Comparison of ENCODE assay signal across 23 cellular contexts in the genomic region with DNA sequence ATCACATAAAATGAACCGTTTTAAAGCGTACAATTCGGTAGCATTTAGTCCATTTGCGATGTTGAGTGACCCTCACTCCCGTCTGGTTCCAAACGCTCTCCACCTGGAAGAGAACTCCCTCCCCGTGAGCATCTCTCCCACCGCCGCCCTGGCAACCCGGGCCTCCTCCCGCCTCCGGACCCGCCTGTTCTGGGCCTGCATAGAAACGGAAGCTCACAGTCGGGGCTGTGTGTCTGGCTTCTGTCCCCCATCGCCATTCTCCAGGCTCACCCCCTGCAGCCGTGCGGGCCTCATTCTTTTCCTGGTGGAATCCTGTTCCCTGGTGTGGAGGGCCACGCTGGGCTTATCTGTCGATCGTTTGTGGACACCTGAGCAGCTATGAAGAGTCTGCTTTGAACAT. TPM values are rescaled to one million over a fixed set of nuclear protein-coding genes. Genes with fewer than 3 reads are reported as not detected.
A peak's percentile ranks its signal among the peaks of the same experiment; 100 is the strongest.
DNase-seq lines count a peak whose midpoint lies in the region; ATAC-seq and TF ChIP-seq lines count a peak whose summit lies in the region.
"Had no signal": no experiment of that assay in that cellular context is flagged by ENCODE, and none has a peak within 500 bp of the region (broad histone marks: within the 10 kb centered on the region; RNA-seq: fewer than 3 reads in every experiment).

No MANE protein-coding gene starts in this region.

- peaks cover 8% of the 10 kb centered on the region for H3K4me1 Mint-ChIP-seq in MCF 10A (ENCODE audit: insufficient read depth, unreplicated experiment)
- H3K4me1 Mint-ChIP-seq in type B pancreatic cell (ENCODE audit: unreplicated experiment): peaks cover 12% of the 10 kb centered on the region

- intact Hi-C loops in mammary epithelial cell (cut with micrococcal nuclease): no loop called here
- intact Hi-C loops in MCF 10A (cut with micrococcal nuclease): no loop called here
- intact Hi-C loops in psoas muscle (cut with DNase I): no loop called here

- H3K9ac ChIP-seq in mammary epithelial cell (ENCODE audit: insufficient read depth, low read length) (no peak overlapping the region), endocrine pancreas (ENCODE audit: control insufficient read depth, insufficient read depth, low read length) (peak overlapping the region; percentile 3)

- POLR2A ChIA-PET in MCF 10A (lab: Yijun Ruan, JAX): no interaction called here

- H3K4me1 ChIP-seq in mammary epithelial cell (ENCODE audit: insufficient read depth, low read length) (peaks cover 4% of the 10 kb centered on the region), endocrine pancreas (ENCODE audit: control insufficient read depth, insufficient read depth, low read length) (no peaks in the 10 kb centered on the region), psoas muscle (no peaks in the 10 kb centered on the region)

- TF ChIP-seq CTCF in mammary epithelial cell (conservative IDR thresholded peaks at IDR 0.05 in 1 of 2, IDR thresholded peaks at IDR 0.05 in 1 of 2; ENCODE audit: extremely low read depth in 1 of 2, insufficient read depth in 1 of 2, low read depth in 1 of 2, low read length in 2 of 2): no peak
- TF ChIP-seq CTCF in MCF 10A (IDR thresholded peaks at IDR 0.05; ENCODE audit: unreplicated experiment): no peak
- no peak for TF ChIP-seq CTCF in LNCaP clone FGC (IDR thresholded peaks at IDR 0.05; ENCODE audit: control insufficient read depth, extremely low read depth, insufficient read depth)
- no peak for TF ChIP-seq CTCF in psoas muscle (IDR thresholded peaks at IDR 0.05)
- no peak for TF ChIP-seq CTCF in type B pancreatic cell (conservative IDR thresholded peaks at IDR 0.05)

- H3K27ac ChIP-seq in mammary epithelial cell (ENCODE audit: insufficient read depth, low read depth, low read length) (no peak overlapping the region), psoas muscle (no peak overlapping the region)
- H3K27ac ChIP-seq: PC-9, SK-N-MC had no signal

- H3K9me3 Mint-ChIP-seq in MCF 10A (ENCODE audit: unreplicated experiment) (no peaks in the 10 kb centered on the region), type B pancreatic cell (no peaks in the 10 kb centered on the region)

- 82% methylated on average over 20 of the region's 21 CpGs for WGBS in mammary epithelial cell (ENCODE audit: low coverage, missing lambda C conversion rate)
- WGBS in psoas muscle, 3 donors: 81 to 86% (median 83%) methylated on average over 21 of the region's 21 CpGs

- no peaks in the 10 kb centered on the region for H4K20me1 ChIP-seq in mammary epithelial cell (ENCODE audit: insufficient read depth, low read length)

- H3K36me3 ChIP-seq in mammary epithelial cell (ENCODE audit: insufficient read depth, low read length) (no peaks in the 10 kb centered on the region), endocrine pancreas (ENCODE audit: control insufficient read depth, insufficient read depth, low read length) (no peaks in the 10 kb centered on the region), psoas muscle (ENCODE audit: insufficient read depth in 1 of 2, low read depth in 1 of 2) (no peaks in the 10 kb centered on the region)

- H3K27me3 ChIP-seq in mammary epithelial cell (ENCODE audit: insufficient read depth, low read length) (no peaks in the 10 kb centered on the region), endocrine pancreas (ENCODE audit: control insufficient read depth, insufficient read depth, low read length) (no peaks in the 10 kb centered on the region), psoas muscle (ENCODE audit: insufficient read depth in 3 of 3, low read length in 2 of 3) (peaks cover 0 to 24% (median 0%) of the 10 kb centered on the region in 3 donors)

- DNase-seq in mammary epithelial cell (no peak), MCF 10A (ENCODE audit: unreplicated experiment) (no peak), LNCaP clone FGC (ENCODE audit: low read depth) (no peak), psoas muscle (peak; percentile 15 to 28), type B pancreatic cell (ENCODE audit: extremely low spot score, unreplicated experiment) (no peak), GDM1 (lab: John Stamatoyannopoulos, UW) (no peak)
- DNase-seq: AML-193, EL, NCI-H1092 treated with DMSO at 0.1 percent for 48 hours, NCI-H1436 treated with DMSO at 0.1 percent for 48 hours, NCI-H1930, PC-9, RPMI8226, SHP77 treated with DMSO at 0.1 percent for 48 hours had no signal

- H3K9me3 ChIP-seq in mammary epithelial cell (replicated peaks; ENCODE audit: insufficient read depth, low read length) (no peaks in the 10 kb centered on the region), endocrine pancreas (ENCODE audit: control insufficient read depth, low read length) (no peaks in the 10 kb centered on the region), psoas muscle (no peaks in the 10 kb centered on the region)

- H2AFZ ChIP-seq in mammary epithelial cell (ENCODE audit: low read depth, low read length): no peak overlapping the region
- H2AFZ ChIP-seq: PC-9 had no signal

- H3K4me2 ChIP-seq in mammary epithelial cell (ENCODE audit: insufficient read depth, low read depth, low read length): peak overlapping the region; percentile 79
- H3K4me2 ChIP-seq: PC-9 had no signal

- dilution Hi-C loops in mammary epithelial cell (cut with HindIII; ENCODE audit: low sequenced_read_pairs): no loop called here

- in situ Hi-C loops in mammary epithelial cell (cut with MboI; ENCODE audit: low sequenced_read_pairs in 2 of 2): no loop called here

- no peak overlapping the region for H3K4me3 ChIP-seq in mammary epithelial cell (replicated peaks in 1 of 3; ENCODE audit: insufficient read depth in 1 of 3, low read depth in 2 of 3, low read length in 3 of 3)
- H3K4me3 ChIP-seq in LNCaP clone FGC (ENCODE audit: low read depth, low read length): peak overlapping the region; percentile 49
- H3K4me3 ChIP-seq in endocrine pancreas (ENCODE audit: control insufficient read depth, insufficient read depth, low read length): no peak overlapping the region
- no peak overlapping the region for H3K4me3 ChIP-seq in psoas muscle
- H3K4me3 ChIP-seq: K562, PC-9 had no signal

- H3K36me3 Mint-ChIP-seq in MCF 10A (ENCODE audit: insufficient read depth, unreplicated experiment): peaks cover 5% of the 10 kb centered on the region
- no peaks in the 10 kb centered on the region for H3K36me3 Mint-ChIP-seq in type B pancreatic cell
- H3K36me3 Mint-ChIP-seq: CD14-positive monocyte had no signal

- BruUV-seq in mammary epithelial cell (replicated peaks; lab: Mats Ljungman, UMichigan) (no TSS peak), MCF 10A (replicated peaks; lab: Mats Ljungman, UMichigan) (no TSS peak)

- CTCF ChIA-PET in mammary epithelial cell (lab: Charles Lee; ENCODE audit: low non-redundant PET): no interaction called here
- CTCF ChIA-PET in MCF 10A (lab: Yijun Ruan, JAX): interaction anchor here (1.0 kb wide), 1 partner anchor 11 kb away, joined by 3 read pairs; no protein-coding TSS in a partner anchor

- H3K27me3 Mint-ChIP-seq in MCF 10A (ENCODE audit: insufficient read depth, unreplicated experiment) (peaks cover 23% of the 10 kb centered on the region), type B pancreatic cell (peaks cover 36% of the 10 kb centered on the region)

- no peaks in the 10 kb centered on the region for H3K79me2 ChIP-seq in mammary epithelial cell (ENCODE audit: insufficient read depth, low read length)

- ATAC-seq in psoas muscle: no peak
- ATAC-seq in HG02623 (IDR thresholded peaks at IDR 0.05; ENCODE audit: unreplicated experiment): no peak

- H3K4me3 Mint-ChIP-seq in MCF 10A (ENCODE audit: unreplicated experiment) (no peak overlapping the region), type B pancreatic cell (no peak overlapping the region)
- H3K4me3 Mint-ChIP-seq: CD14-positive monocyte had no signal

- H3K27ac Mint-ChIP-seq in MCF 10A (ENCODE audit: low read depth, unreplicated experiment): no peak overlapping the region
- H3K27ac Mint-ChIP-seq in type B pancreatic cell: no peak overlapping the region

RNA-seq across cellular contexts. Expression of gene LRCOL1, which starts 17.3 kb away (rescaled TPM):
- total RNA-seq in mammary epithelial cell (not detected), MCF 10A (2022) (not detected in 2 replicates), psoas muscle (under 1 TPM in 1 of 4 donors, not detected in 3; 0.32 TPM), type B pancreatic cell (ENCODE audit: low replicate concordance) (not detected in 2 replicates)
- polyA plus RNA-seq in mammary epithelial cell (not detected), psoas muscle (under 1 TPM in 1 of 3 donors, not detected in 2; 0.13 TPM)
- polyA minus RNA-seq in mammary epithelial cell: not detected
- total RNA-seq: H1, K562, LHCN-M2, PC-9 had no signal
- polyA plus RNA-seq: CD14-positive monocyte, H1, K562 had no signal

RNA-seq across cellular contexts. Expression of gene P2RX2, which starts 25.5 kb away (rescaled TPM):
- total RNA-seq in mammary epithelial cell (not detected), MCF 10A (2022) (not detected in 2 replicates), psoas muscle (not detected), type B pancreatic cell (ENCODE audit: low replicate concordance) (2.8 and 5.4 TPM in 2 replicates)
- polyA plus RNA-seq in mammary epithelial cell (not detected), psoas muscle (under 1 TPM in 1 of 3 donors, not detected in 2; 0.01 TPM)
- not detected for polyA minus RNA-seq in mammary epithelial cell
- total RNA-seq: A172, K562, LHCN-M2, PC-9 had no signal
- polyA plus RNA-seq: AG04450, CD14-positive monocyte, K562 had no signal

Comparison
In these comparisons a context has a peak if more than half of its experiments do, and no peak if none do; other contexts are left out.
1. DNase-seq: peak in psoas muscle (2 of 2); none in mammary epithelial cell (single experiment), MCF 10A (single experiment), LNCaP clone FGC (single experiment), type B pancreatic cell (single experiment) and GDM1 (single experiment).